ENCODE assay signal across 13 cellular contexts in genomic region chr2:62362561-62362960, GRCh38.
DNase-seq lines count a peak whose midpoint lies in the region; ATAC-seq and TF ChIP-seq lines count a peak whose summit lies in the region.
"Had no signal": no experiment of that assay in that cellular context is flagged by ENCODE, and none has a peak within 500 bp of the region (broad histone marks: within the 10 kb centered on the region; RNA-seq: fewer than 3 reads in every experiment).

No MANE protein-coding gene starts in this region.

- no peak overlapping the region for H2BK5ac ChIP-seq in neuronal stem cell (ENCODE audit: low read length)

- no peak overlapping the region for H3K9ac ChIP-seq in neuronal stem cell (ENCODE audit: low read depth, low read length, poor library complexity)

- H3K4me2 ChIP-seq in neuronal stem cell (ENCODE audit: insufficient read depth, low read length, poor library complexity, severe bottlenecking) = no peak overlapping the region

- H2AFZ ChIP-seq in neuronal stem cell (ENCODE audit: low read length) = no peak overlapping the region

- ATAC-seq in GM18873 (IDR thresholded peaks at IDR 0.05; ENCODE audit: low FRiP score, unreplicated experiment) (peak; percentile 6), HG02642 (IDR thresholded peaks at IDR 0.05; ENCODE audit: poor library complexity, unreplicated experiment) (peak; percentile 38), Panc1 (peak; percentile 26; the same call in 1 of the 2 replicates), HG03378 (IDR thresholded peaks at IDR 0.05; ENCODE audit: unreplicated experiment) (no peak)

- no peak overlapping the region for H2BK12ac ChIP-seq in neuronal stem cell (ENCODE audit: low read length)

- peaks cover 1% of the 10 kb centered on the region for H3K79me1 ChIP-seq in neuronal stem cell (ENCODE audit: low read depth, low read length)

- H3K4me1 ChIP-seq in Panc1 (ENCODE audit: control insufficient read depth, insufficient read depth, low read length) = no peaks in the 10 kb centered on the region
- peaks cover 0 to 3% of the 10 kb centered on the region in 2 donors for H3K4me1 ChIP-seq in neuronal stem cell (ENCODE audit: control insufficient read depth in 2 of 2, insufficient read depth in 1 of 2, low read depth in 1 of 2, low read length in 2 of 2)

- no peak overlapping the region for H3K14ac ChIP-seq in neuronal stem cell (ENCODE audit: low read length)

- CTCF ChIA-PET in Panc1 (lab: Charles Lee) = no interaction called here

- H4K91ac ChIP-seq in neuronal stem cell (ENCODE audit: low read depth, low read length, poor library complexity) = no peak overlapping the region

- H2BK15ac ChIP-seq in neuronal stem cell (ENCODE audit: low read length) = no peak overlapping the region

- no peaks in the 10 kb centered on the region for H3K9me3 ChIP-seq in Panc1 (ENCODE audit: control insufficient read depth, insufficient read depth, low read depth, low read length)
- no peaks in the 10 kb centered on the region for H3K9me3 ChIP-seq in neuronal stem cell (replicated peaks in 1 of 2; ENCODE audit: control insufficient read depth in 2 of 2, insufficient read depth in 1 of 2, low read depth in 1 of 2, low read length in 2 of 2)
- H3K9me3 ChIP-seq: thoracic aorta had no signal

- no TSS peak for BruUV-seq in Panc1 (replicated peaks; lab: Mats Ljungman, UMichigan)

- H3K18ac ChIP-seq in neuronal stem cell (ENCODE audit: low read length) = peak overlapping the region; percentile 33

- H3K4me3 ChIP-seq in Panc1 (ENCODE audit: low read depth in 2 of 2, low read length in 2 of 2) = no peak overlapping the region
- H3K4me3 ChIP-seq in neuronal stem cell (ENCODE audit: low read length in 2 of 2) = no peak overlapping the region
- H3K4me3 ChIP-seq: thoracic aorta had no signal

- POLR2A ChIA-PET in Panc1 (lab: Charles Lee) = no interaction called here

- peak overlapping the region; percentile 49 for H2AK5ac ChIP-seq in neuronal stem cell (ENCODE audit: low read depth, low read length)

- no peak overlapping the region for H3K23ac ChIP-seq in neuronal stem cell (ENCODE audit: low read depth, low read length, poor library complexity)

- H3K27me3 ChIP-seq in Panc1 (ENCODE audit: control insufficient read depth, insufficient read depth, low read length) = no peaks in the 10 kb centered on the region
- no peaks in the 10 kb centered on the region for H3K27me3 ChIP-seq in neuronal stem cell (ENCODE audit: control insufficient read depth in 3 of 3, insufficient read depth in 3 of 3, low read depth in 1 of 3, low read length in 3 of 3)

- no peak overlapping the region for H3K4ac ChIP-seq in neuronal stem cell (ENCODE audit: low read length)

- intact Hi-C loops in Panc1 (cut with micrococcal nuclease; ENCODE audit: unreplicated experiment) = no loop called here

- H3K36me3 ChIP-seq in Panc1 (ENCODE audit: control insufficient read depth, insufficient read depth, low read length) = no peaks in the 10 kb centered on the region
- H3K36me3 ChIP-seq in neuronal stem cell (replicated peaks in 1 of 2; ENCODE audit: control insufficient read depth in 2 of 2, insufficient read depth in 2 of 2, low read length in 2 of 2) = no peaks in the 10 kb centered on the region
- H3K36me3 ChIP-seq: thoracic aorta had no signal

- H2BK120ac ChIP-seq in neuronal stem cell (ENCODE audit: low read depth, low read length) = no peak overlapping the region

- H4K8ac ChIP-seq in neuronal stem cell (ENCODE audit: low read depth, low read length) = no peak overlapping the region

- DNase-seq in Panc1 (ENCODE audit: low read depth, low spot score) (no peak), neuronal stem cell (ENCODE audit: low spot score) (no peak), HK-2 (ENCODE audit: unreplicated experiment) (no peak), UCSD-AML1 (lab: John Stamatoyannopoulos, UW; ENCODE audit: unreplicated experiment) (no peak), EL (no peak)
- DNase-seq: CD4-positive, CD25-positive, alpha-beta regulatory T cell; kidney glomerular epithelial cell; NCI-H524 treated with DMSO at 0.1 percent for 48 hours; stimulated activated CD4-positive, alpha-beta T cell treated with anti-CD3 and anti-CD28 coated beads, Interleukin-4, amount 100 ng/mL, for 4 hours had no signal

- no CpG with 5 or more reads among the region's 7 CpGs for WGBS in neuronal stem cell (ENCODE audit: extremely low coverage in 2 of 2, insufficient read length in 2 of 2, insufficient replicate concordance in 1 of 2), 2 donors

- no peak for TF ChIP-seq CTCF in Panc1 (IDR thresholded peaks at IDR 0.05)

- in situ Hi-C loops in Panc1 (cut with HindIII; ENCODE audit: low pct_unique_long_range_greater_than_20kb, low sequenced_read_pairs) = no loop called here

- H3K27ac ChIP-seq in Panc1 (ENCODE audit: low read length) (no peak overlapping the region), neuronal stem cell (replicated peaks; ENCODE audit: low read length) (no peak overlapping the region)
- H3K27ac ChIP-seq: thoracic aorta had no signal
